ENCODE assay signal across 1 cellular context in the genomic region with DNA sequence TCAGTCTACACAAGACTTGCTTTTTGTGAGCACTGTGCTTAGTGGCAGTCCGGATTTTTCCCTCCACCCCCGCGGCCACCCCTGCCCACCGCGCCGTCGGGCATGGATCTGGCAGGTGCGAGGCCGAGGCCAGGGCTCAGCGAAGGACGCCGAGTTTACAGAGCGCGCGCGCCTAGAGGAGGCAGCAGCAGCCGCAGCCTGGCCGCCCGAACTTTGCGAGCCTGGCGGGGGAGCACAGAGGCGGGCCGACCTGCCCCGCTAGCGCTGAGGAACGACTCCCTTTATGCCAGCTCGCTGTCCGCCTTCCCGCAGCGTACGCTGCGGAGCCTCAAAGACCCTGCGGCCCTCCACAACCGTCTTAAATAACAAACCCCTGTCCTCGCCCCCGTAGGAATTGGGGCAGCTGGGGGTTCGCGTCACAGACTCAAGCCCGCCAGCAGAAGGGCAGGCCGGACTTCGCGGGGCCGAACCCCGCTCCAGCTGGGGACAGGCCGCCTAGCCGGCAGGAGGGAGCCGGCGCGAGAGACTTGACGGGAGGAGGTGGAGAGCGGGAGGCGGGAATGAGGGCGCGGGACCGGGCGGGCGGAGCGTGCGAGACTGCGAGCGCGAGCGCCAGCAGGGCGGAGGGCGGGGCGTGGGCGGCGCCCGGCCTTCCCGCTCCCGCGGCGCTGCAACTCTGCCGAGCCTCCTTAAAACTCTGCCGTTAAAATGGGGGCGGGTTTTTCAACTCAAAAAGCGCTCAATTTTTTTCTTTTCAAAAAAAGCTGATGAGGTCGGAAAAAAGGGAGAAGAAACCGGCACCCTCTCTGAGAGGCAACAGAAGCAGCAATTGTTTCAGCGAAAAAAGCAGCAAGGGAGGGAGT.
TF ChIP-seq lines count a peak whose summit lies in the region.

No MANE protein-coding gene starts in this region.

TF ChIP-seq in HepG2, 621 proteins besides CTCF, POLR2A, EP300 and RAD21 (continued from another document and continues in another):
- TF ChIP-seq SCMH1 (CRISPR knock-in tag; IDR thresholded peaks at IDR 0.05; ENCODE audit: borderline replicate concordance) = no peak
- TF ChIP-seq MEF2D (CRISPR knock-in tag; IDR thresholded peaks at IDR 0.05) = no peak
- no peak for TF ChIP-seq TBX3 (IDR thresholded peaks at IDR 0.05; ENCODE audit: borderline replicate concordance)
- TF ChIP-seq TMF1 (CRISPR knock-in tag; IDR thresholded peaks at IDR 0.05; ENCODE audit: low read depth) = peak; percentile 87
- TF ChIP-seq FOSL1 (CRISPR knock-in tag; IDR thresholded peaks at IDR 0.05; ENCODE audit: borderline replicate concordance) = no peak
- no peak for TF ChIP-seq NCOA1 (CRISPR knock-in tag; IDR thresholded peaks at IDR 0.05)
- no peak for TF ChIP-seq ZNF383 (CRISPR knock-in tag; IDR thresholded peaks at IDR 0.05; ENCODE audit: borderline replicate concordance)
- TF ChIP-seq SAP130 (CRISPR knock-in tag; IDR thresholded peaks at IDR 0.05; ENCODE audit: low read depth) = peak; percentile 80
- TF ChIP-seq TEAD3 (CRISPR knock-in tag; optimal IDR thresholded peaks at IDR 0.05; ENCODE audit: borderline replicate concordance) = no peak
- no peak for TF ChIP-seq GPN1 (CRISPR knock-in tag; IDR thresholded peaks at IDR 0.05; ENCODE audit: borderline replicate concordance)
- TF ChIP-seq KLF16 (CRISPR knock-in tag; IDR thresholded peaks at IDR 0.05) = no peak; a peak in 1 of 4 replicates
- TF ChIP-seq ZNF644 (CRISPR knock-in tag; IDR thresholded peaks at IDR 0.05; ENCODE audit: low read depth) = no peak
- peak; percentile 85; the same call in 1 of the 2 replicates for TF ChIP-seq ARID2 (CRISPR knock-in tag; IDR thresholded peaks at IDR 0.05; ENCODE audit: borderline replicate concordance)
- TF ChIP-seq ZBTB7B (CRISPR knock-in tag; IDR thresholded peaks at IDR 0.05) = peak; percentile 36; the same call in 1 of the 2 replicates
- no peak; the same call in 1 of the 2 replicates for TF ChIP-seq BRCA1 (CRISPR knock-in tag; IDR thresholded peaks at IDR 0.05)
- TF ChIP-seq ZSCAN25 (CRISPR knock-in tag; IDR thresholded peaks at IDR 0.05) = peak; percentile 38; the same call in 1 of the 2 replicates
- TF ChIP-seq, protein P1, sequence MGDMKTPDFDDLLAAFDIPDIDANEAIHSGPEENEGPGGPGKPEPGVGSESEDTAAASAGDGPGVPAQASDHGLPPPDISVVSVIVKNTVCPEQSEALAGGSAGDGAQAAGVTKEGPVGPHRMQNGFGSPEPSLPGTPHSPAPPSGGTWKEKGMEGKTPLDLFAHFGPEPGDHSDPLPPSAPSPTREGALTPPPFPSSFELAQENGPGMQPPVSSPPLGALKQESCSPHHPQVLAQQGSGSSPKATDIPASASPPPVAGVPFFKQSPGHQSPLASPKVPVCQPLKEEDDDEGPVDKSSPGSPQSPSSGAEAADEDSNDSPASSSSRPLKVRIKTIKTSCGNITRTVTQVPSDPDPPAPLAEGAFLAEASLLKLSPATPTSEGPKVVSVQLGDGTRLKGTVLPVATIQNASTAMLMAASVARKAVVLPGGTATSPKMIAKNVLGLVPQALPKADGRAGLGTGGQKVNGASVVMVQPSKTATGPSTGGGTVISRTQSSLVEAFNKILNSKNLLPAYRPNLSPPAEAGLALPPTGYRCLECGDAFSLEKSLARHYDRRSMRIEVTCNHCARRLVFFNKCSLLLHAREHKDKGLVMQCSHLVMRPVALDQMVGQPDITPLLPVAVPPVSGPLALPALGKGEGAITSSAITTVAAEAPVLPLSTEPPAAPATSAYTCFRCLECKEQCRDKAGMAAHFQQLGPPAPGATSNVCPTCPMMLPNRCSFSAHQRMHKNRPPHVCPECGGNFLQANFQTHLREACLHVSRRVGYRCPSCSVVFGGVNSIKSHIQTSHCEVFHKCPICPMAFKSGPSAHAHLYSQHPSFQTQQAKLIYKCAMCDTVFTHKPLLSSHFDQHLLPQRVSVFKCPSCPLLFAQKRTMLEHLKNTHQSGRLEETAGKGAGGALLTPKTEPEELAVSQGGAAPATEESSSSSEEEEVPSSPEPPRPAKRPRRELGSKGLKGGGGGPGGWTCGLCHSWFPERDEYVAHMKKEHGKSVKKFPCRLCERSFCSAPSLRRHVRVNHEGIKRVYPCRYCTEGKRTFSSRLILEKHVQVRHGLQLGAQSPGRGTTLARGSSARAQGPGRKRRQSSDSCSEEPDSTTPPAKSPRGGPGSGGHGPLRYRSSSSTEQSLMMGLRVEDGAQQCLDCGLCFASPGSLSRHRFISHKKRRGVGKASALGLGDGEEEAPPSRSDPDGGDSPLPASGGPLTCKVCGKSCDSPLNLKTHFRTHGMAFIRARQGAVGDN (CRISPR knock-in tag; IDR thresholded peaks at IDR 0.05) = peak; percentile 95
- TF ChIP-seq ZBTB44 (CRISPR knock-in tag; IDR thresholded peaks at IDR 0.05) = no peak
- peak; percentile 86 for TF ChIP-seq ZNF672 (CRISPR knock-in tag; IDR thresholded peaks at IDR 0.05)
- TF ChIP-seq YY1 (IDR thresholded peaks at IDR 0.05; ENCODE audit: insufficient read depth, insufficient replicate concordance, low read depth, low read length) = peak; percentile 17
- TF ChIP-seq, protein P2, sequence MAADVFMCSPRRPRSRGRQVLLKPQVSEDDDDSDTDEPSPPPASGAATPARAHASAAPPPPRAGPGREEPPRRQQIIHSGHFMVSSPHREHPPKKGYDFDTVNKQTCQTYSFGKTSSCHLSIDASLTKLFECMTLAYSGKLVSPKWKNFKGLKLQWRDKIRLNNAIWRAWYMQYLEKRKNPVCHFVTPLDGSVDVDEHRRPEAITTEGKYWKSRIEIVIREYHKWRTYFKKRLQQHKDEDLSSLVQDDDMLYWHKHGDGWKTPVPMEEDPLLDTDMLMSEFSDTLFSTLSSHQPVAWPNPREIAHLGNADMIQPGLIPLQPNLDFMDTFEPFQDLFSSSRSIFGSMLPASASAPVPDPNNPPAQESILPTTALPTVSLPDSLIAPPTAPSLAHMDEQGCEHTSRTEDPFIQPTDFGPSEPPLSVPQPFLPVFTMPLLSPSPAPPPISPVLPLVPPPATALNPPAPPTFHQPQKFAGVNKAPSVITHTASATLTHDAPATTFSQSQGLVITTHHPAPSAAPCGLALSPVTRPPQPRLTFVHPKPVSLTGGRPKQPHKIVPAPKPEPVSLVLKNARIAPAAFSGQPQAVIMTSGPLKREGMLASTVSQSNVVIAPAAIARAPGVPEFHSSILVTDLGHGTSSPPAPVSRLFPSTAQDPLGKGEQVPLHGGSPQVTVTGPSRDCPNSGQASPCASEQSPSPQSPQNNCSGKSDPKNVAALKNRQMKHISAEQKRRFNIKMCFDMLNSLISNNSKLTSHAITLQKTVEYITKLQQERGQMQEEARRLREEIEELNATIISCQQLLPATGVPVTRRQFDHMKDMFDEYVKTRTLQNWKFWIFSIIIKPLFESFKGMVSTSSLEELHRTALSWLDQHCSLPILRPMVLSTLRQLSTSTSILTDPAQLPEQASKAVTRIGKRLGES (CRISPR knock-in tag; IDR thresholded peaks at IDR 0.05; ENCODE audit: borderline replicate concordance) = no peak
- TF ChIP-seq TFE3 (CRISPR knock-in tag; IDR thresholded peaks at IDR 0.05) = no peak
- TF ChIP-seq ZNF382 (CRISPR knock-in tag; IDR thresholded peaks at IDR 0.05; ENCODE audit: borderline replicate concordance) = no peak
- TF ChIP-seq, protein P3, sequence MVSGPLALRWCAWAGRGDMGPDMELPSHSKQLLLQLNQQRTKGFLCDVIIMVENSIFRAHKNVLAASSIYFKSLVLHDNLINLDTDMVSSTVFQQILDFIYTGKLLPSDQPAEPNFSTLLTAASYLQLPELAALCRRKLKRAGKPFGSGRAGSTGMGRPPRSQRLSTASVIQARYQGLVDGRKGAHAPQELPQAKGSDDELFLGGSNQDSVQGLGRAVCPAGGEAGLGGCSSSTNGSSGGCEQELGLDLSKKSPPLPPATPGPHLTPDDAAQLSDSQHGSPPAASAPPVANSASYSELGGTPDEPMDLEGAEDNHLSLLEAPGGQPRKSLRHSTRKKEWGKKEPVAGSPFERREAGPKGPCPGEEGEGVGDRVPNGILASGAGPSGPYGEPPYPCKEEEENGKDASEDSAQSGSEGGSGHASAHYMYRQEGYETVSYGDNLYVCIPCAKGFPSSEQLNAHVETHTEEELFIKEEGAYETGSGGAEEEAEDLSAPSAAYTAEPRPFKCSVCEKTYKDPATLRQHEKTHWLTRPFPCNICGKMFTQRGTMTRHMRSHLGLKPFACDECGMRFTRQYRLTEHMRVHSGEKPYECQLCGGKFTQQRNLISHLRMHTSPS (CRISPR knock-in tag; IDR thresholded peaks at IDR 0.05; ENCODE audit: low read depth) = peak; percentile 54; the same call in 1 of the 2 replicates
- TF ChIP-seq ASH2L (IDR thresholded peaks at IDR 0.05; ENCODE audit: insufficient read length, low read depth, low read length) = peak; percentile 91
- no peak for TF ChIP-seq SIX4 (CRISPR knock-in tag; IDR thresholded peaks at IDR 0.05)
- TF ChIP-seq E2F5 (CRISPR knock-in tag; conservative IDR thresholded peaks at IDR 0.05) = peak; percentile 91
- no peak for TF ChIP-seq RELA (CRISPR knock-in tag; IDR thresholded peaks at IDR 0.05)
- peak; percentile 55 for TF ChIP-seq RBM39 (IDR thresholded peaks at IDR 0.05; ENCODE audit: low read depth, low read length, poor library complexity, severe bottlenecking)
- TF ChIP-seq ZHX2 (IDR thresholded peaks at IDR 0.05; ENCODE audit: low read depth) = no peak
- peak; percentile 71; the same call in 1 of the 2 replicates for TF ChIP-seq ZHX2 (CRISPR knock-in tag; IDR thresholded peaks at IDR 0.05; ENCODE audit: borderline replicate concordance)
- TF ChIP-seq RARG (CRISPR knock-in tag; IDR thresholded peaks at IDR 0.05; ENCODE audit: low read depth) = 0 out of 2 replicates have a peak, but pooled peaks have one; percentile 46
- TF ChIP-seq, protein P4, sequence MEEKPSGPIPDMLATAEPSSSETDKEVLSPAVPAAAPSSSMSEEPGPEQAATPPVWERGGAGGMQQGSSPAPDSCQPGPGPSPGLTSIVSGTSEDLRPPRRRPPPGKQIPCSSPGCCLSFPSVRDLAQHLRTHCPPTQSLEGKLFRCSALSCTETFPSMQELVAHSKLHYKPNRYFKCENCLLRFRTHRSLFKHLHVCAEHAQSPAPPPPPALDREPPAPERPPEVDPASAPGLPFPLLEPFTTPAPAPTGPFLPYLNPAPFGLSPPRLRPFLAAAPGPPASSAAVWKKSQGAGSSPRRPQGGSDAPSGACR (CRISPR knock-in tag; IDR thresholded peaks at IDR 0.05) = no peak
- TF ChIP-seq SP1 (IDR thresholded peaks at IDR 0.05) = no peak
- TF ChIP-seq SP1 (CRISPR knock-in tag; IDR thresholded peaks at IDR 0.05) = peak; percentile 24; the same call in 1 of the 2 replicates
